In genomic region chr5:131279209-131279608, GRCh38 we compare ENCODE assay signal across 10 cellular contexts. TPM values are rescaled to one million over a fixed set of nuclear protein-coding genes. Genes with fewer than 3 reads are reported as not detected.
DNase-seq lines count a peak whose midpoint lies in the region; ATAC-seq lines count a peak whose summit lies in the region.
"Had no signal": no experiment of that assay in that cellular context is flagged by ENCODE, and none has a peak within 500 bp of the region (broad histone marks: within the 10 kb centered on the region; RNA-seq: fewer than 3 reads in every experiment).

No MANE protein-coding gene starts in this region.

- peak overlapping the region; percentile 68 to 73 for H3K4me3 Mint-ChIP-seq in activated T-cell treated with anti-CD3 and anti-CD28 coated beads, Interleukin-2, amount 50 U/mL, for 72 hours
- peak overlapping the region; percentile 78 for H3K4me3 Mint-ChIP-seq in activated CD8-positive, alpha-beta T cell treated with anti-CD3 and anti-CD28 coated beads, Interleukin-2, amount 10 ng/mL, durations not matched to agents 7 days and 5 days
- peak overlapping the region; percentile 44 to 67 for H3K4me3 Mint-ChIP-seq in stimulated activated naive B cell treated with anti-CD40 and anti-IgM and Interleukin-4, amounts not matched to agents 10 μg/mL and 1 μg/mL and 100 μg/mL, for 72 hours

- H3K27ac Mint-ChIP-seq in activated T-cell treated with anti-CD3 and anti-CD28 coated beads, Interleukin-2, amount 50 U/mL, for 72 hours = peak overlapping the region; percentile 88
- peak overlapping the region; percentile 85 for H3K27ac Mint-ChIP-seq in activated CD8-positive, alpha-beta T cell treated with anti-CD3 and anti-CD28 coated beads, Interleukin-2, amount 10 ng/mL, durations not matched to agents 7 days and 5 days
- H3K27ac Mint-ChIP-seq in stimulated activated naive B cell treated with anti-CD40 and anti-IgM and Interleukin-4, amounts not matched to agents 10 μg/mL and 1 μg/mL and 100 μg/mL, for 72 hours = peak overlapping the region; percentile 90

- no peak for ATAC-seq in activated T-cell treated with anti-CD3 and anti-CD28 coated beads, Interleukin-2, amount 50 U/mL, for 72 hours (replicated peaks in 1 of 2)
- peak; percentile 37 for ATAC-seq in HG02973 (IDR thresholded peaks at IDR 0.05; ENCODE audit: unreplicated experiment)
- ATAC-seq in activated CD8-positive, alpha-beta T cell treated with anti-CD3 and anti-CD28 coated beads, Interleukin-2, amount 10 ng/mL, durations not matched to agents 7 days and 5 days = no peak
- peak; percentile 54 to 59 for ATAC-seq in stimulated activated naive B cell treated with anti-CD40 and anti-IgM and Interleukin-4, amounts not matched to agents 10 μg/mL and 1 μg/mL and 100 μg/mL, for 72 hours (replicated peaks)
- no peak for ATAC-seq in HG03045 (IDR thresholded peaks at IDR 0.05; ENCODE audit: unreplicated experiment)

- in situ Hi-C loops in ACHN (cut with HindIII; ENCODE audit: low pct_ligation_motif_present, low pct_unique_long_range_greater_than_20kb, low sequenced_read_pairs) = no loop called here

- no peak for DNase-seq in activated T-cell treated with anti-CD3 and anti-CD28 coated beads, Interleukin-2, amount 50 U/mL, for 72 hours
- DNase-seq in activated T-cell treated with anti-CD3 and anti-CD28 coated beads, Interleukin-2, amount 50 U/mL, for 1 hour = no peak
- no peak for DNase-seq in activated CD8-positive, alpha-beta T cell treated with anti-CD3 and anti-CD28 coated beads, Interleukin-2, amount 10 ng/mL, durations not matched to agents 7 days and 5 days
- no peak for DNase-seq in stimulated activated naive B cell treated with anti-CD40 and anti-IgM and Interleukin-4, amounts not matched to agents 10 μg/mL and 1 μg/mL and 100 μg/mL, for 72 hours
- DNase-seq in ACHN = no peak
- DNase-seq in central memory CD4-positive, alpha-beta T cell = no peak
- DNase-seq: amniotic stem cell, NCI-H524 treated with DMSO at 0.1 percent for 48 hours had no signal

- H3K36me3 Mint-ChIP-seq in activated T-cell treated with anti-CD3 and anti-CD28 coated beads, Interleukin-2, amount 50 U/mL, for 72 hours (ENCODE audit: insufficient read depth in 2 of 2) = peaks cover 7 to 24% of the 10 kb centered on the region in 2 donors
- peaks cover 62% of the 10 kb centered on the region for H3K36me3 Mint-ChIP-seq in activated CD8-positive, alpha-beta T cell treated with anti-CD3 and anti-CD28 coated beads, Interleukin-2, amount 10 ng/mL, durations not matched to agents 7 days and 5 days (ENCODE audit: low read depth)
- H3K36me3 Mint-ChIP-seq in stimulated activated naive B cell treated with anti-CD40 and anti-IgM and Interleukin-4, amounts not matched to agents 10 μg/mL and 1 μg/mL and 100 μg/mL, for 72 hours = peaks cover 13 to 41% of the 10 kb centered on the region in 2 donors

- POLR2A ChIA-PET in activated CD8-positive, alpha-beta T cell treated with anti-CD3 and anti-CD28 coated beads, Interleukin-2, amount 10 ng/mL, durations not matched to agents 7 days and 5 days (lab: Charles Lee) = interaction anchor here (2.3 to 2.8 kb wide), 2 partner anchors 10 to 103 kb away, joined by 12 to 13 read pairs; no protein-coding TSS in a partner anchor

- H3K4me1 Mint-ChIP-seq in activated T-cell treated with anti-CD3 and anti-CD28 coated beads, Interleukin-2, amount 50 U/mL, for 72 hours (ENCODE audit: low read depth) = peaks cover 100% of the 10 kb centered on the region
- H3K4me1 Mint-ChIP-seq in activated CD8-positive, alpha-beta T cell treated with anti-CD3 and anti-CD28 coated beads, Interleukin-2, amount 10 ng/mL, durations not matched to agents 7 days and 5 days (ENCODE audit: low read depth) = peaks cover 89% of the 10 kb centered on the region
- peaks cover 39 to 71% of the 10 kb centered on the region in 2 donors for H3K4me1 Mint-ChIP-seq in stimulated activated naive B cell treated with anti-CD40 and anti-IgM and Interleukin-4, amounts not matched to agents 10 μg/mL and 1 μg/mL and 100 μg/mL, for 72 hours

- H3K9me3 Mint-ChIP-seq in activated T-cell treated with anti-CD3 and anti-CD28 coated beads, Interleukin-2, amount 50 U/mL, for 72 hours = no peaks in the 10 kb centered on the region
- no peaks in the 10 kb centered on the region for H3K9me3 Mint-ChIP-seq in activated CD8-positive, alpha-beta T cell treated with anti-CD3 and anti-CD28 coated beads, Interleukin-2, amount 10 ng/mL, durations not matched to agents 7 days and 5 days (ENCODE audit: insufficient read depth)
- peaks cover 0 to 1% of the 10 kb centered on the region in 2 donors for H3K9me3 Mint-ChIP-seq in stimulated activated naive B cell treated with anti-CD40 and anti-IgM and Interleukin-4, amounts not matched to agents 10 μg/mL and 1 μg/mL and 100 μg/mL, for 72 hours

- no peaks in the 10 kb centered on the region for H3K27me3 Mint-ChIP-seq in activated T-cell treated with anti-CD3 and anti-CD28 coated beads, Interleukin-2, amount 50 U/mL, for 72 hours (ENCODE audit: low read depth)
- H3K27me3 Mint-ChIP-seq in activated CD8-positive, alpha-beta T cell treated with anti-CD3 and anti-CD28 coated beads, Interleukin-2, amount 10 ng/mL, durations not matched to agents 7 days and 5 days (ENCODE audit: low read depth) = no peaks in the 10 kb centered on the region
- H3K27me3 Mint-ChIP-seq in stimulated activated naive B cell treated with anti-CD40 and anti-IgM and Interleukin-4, amounts not matched to agents 10 μg/mL and 1 μg/mL and 100 μg/mL, for 72 hours = no peaks in the 10 kb centered on the region

- CTCF ChIA-PET in activated CD8-positive, alpha-beta T cell treated with anti-CD3 and anti-CD28 coated beads, Interleukin-2, amount 10 ng/mL, durations not matched to agents 7 days and 5 days (lab: Charles Lee) = interaction anchor here (1.5 to 4.0 kb wide), 2 partner anchors 14 to 103 kb away, joined by 5 to 24 read pairs; no protein-coding TSS in a partner anchor

RNA-seq across cellular contexts. Expression of gene CDC42SE2, which starts 15.4 kb away (rescaled TPM):
- 100 to 1,000 TPM; 147 to 151 TPM for total RNA-seq in activated T-cell treated with anti-CD3 and anti-CD28 coated beads, Interleukin-2, amount 50 U/mL, for 72 hours
- total RNA-seq in activated CD8-positive, alpha-beta T cell treated with anti-CD3 and anti-CD28 coated beads, Interleukin-2, amount 10 ng/mL, durations not matched to agents 7 days and 5 days = 100 to 1,000 TPM; 115 to 126 TPM

Comparison
In these comparisons a context has a peak if more than half of its experiments do, and no peak if none do; other contexts are left out.
1. ATAC-seq: peak in HG02973 (single experiment) and stimulated activated naive B cell treated with anti-CD40 and anti-IgM and Interleukin-4, amounts not matched to agents 10 μg/mL and 1 μg/mL and 100 μg/mL, for 72 hours (2 of 2); none in activated T-cell treated with anti-CD3 and anti-CD28 coated beads, Interleukin-2, amount 50 U/mL, for 72 hours (0 of 2), activated CD8-positive, alpha-beta T cell treated with anti-CD3 and anti-CD28 coated beads, Interleukin-2, amount 10 ng/mL, durations not matched to agents 7 days and 5 days (single experiment) and HG03045 (single experiment).
2. Peak in every context shown above with its lines, with median percentiles within 50 percentile points of each other: H3K27ac Mint-ChIP-seq and H3K4me3 Mint-ChIP-seq.